Comparison of ENCODE assay signal across 17 cellular contexts in the genomic region with DNA sequence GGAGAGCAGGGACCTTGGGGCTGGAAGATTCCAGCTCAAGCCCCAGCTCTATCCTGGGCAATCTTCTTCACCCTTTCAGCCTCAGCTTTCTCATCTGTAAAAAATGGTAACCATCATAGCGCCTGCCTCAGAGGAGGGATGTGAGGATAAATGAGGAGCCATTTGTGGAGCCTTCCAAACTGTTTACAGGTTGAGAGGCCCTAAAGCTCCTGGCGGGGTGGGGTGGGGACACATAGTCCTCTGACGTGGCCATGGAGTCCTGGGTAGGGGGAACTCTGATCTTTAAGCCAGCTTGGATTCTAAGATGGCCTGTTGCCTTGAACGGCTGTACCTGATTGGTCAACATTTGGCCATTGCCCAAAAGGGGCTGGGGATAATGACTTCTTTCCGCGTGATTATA.
A peak's percentile ranks its signal among the peaks of the same experiment; 100 is the strongest.
DNase-seq lines count a peak whose midpoint lies in the region; ATAC-seq and FAIRE-seq lines count a peak whose summit lies in the region.
"Had no signal": no experiment of that assay in that cellular context is flagged by ENCODE, and none has a peak within 500 bp of the region (broad histone marks: within the 10 kb centered on the region; RNA-seq: fewer than 3 reads in every experiment).

No MANE protein-coding gene starts in this region.

- peak; percentile 6 for DNase-seq in activated CD4-positive, alpha-beta memory T cell treated with anti-CD3 and anti-CD28 coated beads, Interleukin-2, amount 10 ng/mL, durations not matched to agents 7 days and 5 days
- DNase-seq in activated CD4-positive, alpha-beta memory T cell treated with anti-CD3 and anti-CD28 coated beads for 36 hours = no peak
- peak; percentile 1 for DNase-seq in stimulated activated naive CD8-positive, alpha-beta T cell treated with anti-CD3 and anti-CD28 coated beads, Interleukin-15, Interleukin-2, amounts not matched to agents 100 U/mL and 50 U/mL, for 24 hours
- DNase-seq in stimulated activated naive CD8-positive, alpha-beta T cell treated with anti-CD3 and anti-CD28 coated beads, Interleukin-15, amount 100 ng/mL, for 72 hours = no peak
- DNase-seq in left lobe of liver (ENCODE audit: low spot score) = peak; percentile 19
- no peak for DNase-seq in frontal cortex (ENCODE audit: low spot score in 2 of 2)
- DNase-seq: AML-193; CD4-positive, alpha-beta T cell; DMS153; DMS79; GDM1; GOT3; H7; HFFc6 had no signal

- CTCF ChIA-PET in activated CD4-positive, alpha-beta memory T cell treated with anti-CD3 and anti-CD28 coated beads, Interleukin-2, amount 10 ng/mL, durations not matched to agents 7 days and 5 days (lab: Charles Lee) = interaction anchor here (0.7 kb wide), 1 partner anchor 499 kb away, joined by 3 read pairs; no protein-coding TSS in a partner anchor
- CTCF ChIA-PET in activated CD4-positive, alpha-beta memory T cell treated with anti-CD3 and anti-CD28 coated beads for 36 hours (lab: Charles Lee) = interaction anchor here (0.7 kb wide), 1 partner anchor 21 kb away, joined by 3 read pairs; no protein-coding TSS in a partner anchor

- H3K36me3 Mint-ChIP-seq in activated CD4-positive, alpha-beta memory T cell treated with anti-CD3 and anti-CD28 coated beads, Interleukin-2, amount 10 ng/mL, durations not matched to agents 7 days and 5 days (ENCODE audit: low read depth) = peaks cover 4% of the 10 kb centered on the region
- H3K36me3 Mint-ChIP-seq in activated CD4-positive, alpha-beta memory T cell treated with anti-CD3 and anti-CD28 coated beads for 36 hours = no peaks in the 10 kb centered on the region

- H3K9me3 Mint-ChIP-seq in activated CD4-positive, alpha-beta memory T cell treated with anti-CD3 and anti-CD28 coated beads, Interleukin-2, amount 10 ng/mL, durations not matched to agents 7 days and 5 days = peaks cover 4% of the 10 kb centered on the region
- H3K9me3 Mint-ChIP-seq in activated CD4-positive, alpha-beta memory T cell treated with anti-CD3 and anti-CD28 coated beads for 36 hours = no peaks in the 10 kb centered on the region
- peaks cover 0 to 3% of the 10 kb centered on the region in 2 donors for H3K9me3 Mint-ChIP-seq in stimulated activated naive CD8-positive, alpha-beta T cell treated with anti-CD3 and anti-CD28 coated beads, Interleukin-15, amount 100 ng/mL, for 72 hours
- H3K9me3 Mint-ChIP-seq: CD4-positive, alpha-beta T cell; HFFc6 had no signal

- H3K4me3 Mint-ChIP-seq in activated CD4-positive, alpha-beta memory T cell treated with anti-CD3 and anti-CD28 coated beads, Interleukin-2, amount 10 ng/mL, durations not matched to agents 7 days and 5 days = no peak overlapping the region
- H3K4me3 Mint-ChIP-seq in activated CD4-positive, alpha-beta memory T cell treated with anti-CD3 and anti-CD28 coated beads for 36 hours = no peak overlapping the region
- H3K4me3 Mint-ChIP-seq in stimulated activated naive CD8-positive, alpha-beta T cell treated with anti-CD3 and anti-CD28 coated beads, Interleukin-15, amount 100 ng/mL, for 72 hours = no peak overlapping the region
- H3K4me3 Mint-ChIP-seq: CD4-positive, alpha-beta T cell; HFFc6 had no signal

- peaks cover 41% of the 10 kb centered on the region for H3K4me1 Mint-ChIP-seq in activated CD4-positive, alpha-beta memory T cell treated with anti-CD3 and anti-CD28 coated beads, Interleukin-2, amount 10 ng/mL, durations not matched to agents 7 days and 5 days
- H3K4me1 Mint-ChIP-seq in activated CD4-positive, alpha-beta memory T cell treated with anti-CD3 and anti-CD28 coated beads for 36 hours (ENCODE audit: low read depth) = peaks cover 32% of the 10 kb centered on the region
- H3K4me1 Mint-ChIP-seq in stimulated activated naive CD8-positive, alpha-beta T cell treated with anti-CD3 and anti-CD28 coated beads, Interleukin-15, amount 100 ng/mL, for 72 hours = peaks cover 37% of the 10 kb centered on the region

- peaks cover 87% of the 10 kb centered on the region for H3K27me3 Mint-ChIP-seq in activated CD4-positive, alpha-beta memory T cell treated with anti-CD3 and anti-CD28 coated beads, Interleukin-2, amount 10 ng/mL, durations not matched to agents 7 days and 5 days
- peaks cover 32% of the 10 kb centered on the region for H3K27me3 Mint-ChIP-seq in activated CD4-positive, alpha-beta memory T cell treated with anti-CD3 and anti-CD28 coated beads for 36 hours
- H3K27me3 Mint-ChIP-seq in stimulated activated naive CD8-positive, alpha-beta T cell treated with anti-CD3 and anti-CD28 coated beads, Interleukin-15, amount 100 ng/mL, for 72 hours = peaks cover 56% of the 10 kb centered on the region
- H3K27me3 Mint-ChIP-seq: CD4-positive, alpha-beta T cell had no signal

- intact Hi-C loops in activated CD4-positive, alpha-beta memory T cell treated with anti-CD3 and anti-CD28 coated beads for 36 hours (cut with micrococcal nuclease) = loop anchor here (5.0 kb wide), 3 partner anchors 68 to 203 kb away; no protein-coding TSS in a partner anchor

- POLR2A ChIA-PET in activated CD4-positive, alpha-beta memory T cell treated with anti-CD3 and anti-CD28 coated beads, Interleukin-2, amount 10 ng/mL, durations not matched to agents 7 days and 5 days (lab: Charles Lee) = interaction anchor here (0.6 kb wide), 1 partner anchor 792 kb away, joined by 3 read pairs; no protein-coding TSS in a partner anchor
- POLR2A ChIA-PET in activated CD4-positive, alpha-beta memory T cell treated with anti-CD3 and anti-CD28 coated beads for 36 hours (lab: Charles Lee) = no interaction called here

- no peak overlapping the region for H3K27ac Mint-ChIP-seq in activated CD4-positive, alpha-beta memory T cell treated with anti-CD3 and anti-CD28 coated beads, Interleukin-2, amount 10 ng/mL, durations not matched to agents 7 days and 5 days
- no peak overlapping the region for H3K27ac Mint-ChIP-seq in activated CD4-positive, alpha-beta memory T cell treated with anti-CD3 and anti-CD28 coated beads for 36 hours
- no peak overlapping the region for H3K27ac Mint-ChIP-seq in stimulated activated naive CD8-positive, alpha-beta T cell treated with anti-CD3 and anti-CD28 coated beads, Interleukin-15, amount 100 ng/mL, for 72 hours
- H3K27ac Mint-ChIP-seq: CD4-positive, alpha-beta T cell; HFFc6 had no signal

- no peak for ATAC-seq in stimulated activated naive CD8-positive, alpha-beta T cell treated with anti-CD3 and anti-CD28 coated beads, Interleukin-15, Interleukin-2, amounts not matched to agents 100 U/mL and 50 U/mL, for 24 hours
- ATAC-seq in stimulated activated naive CD8-positive, alpha-beta T cell treated with anti-CD3 and anti-CD28 coated beads, Interleukin-15, amount 100 ng/mL, for 72 hours = no peak
- no peak for ATAC-seq in left lobe of liver
- ATAC-seq in GM18858 (IDR thresholded peaks at IDR 0.05; ENCODE audit: unreplicated experiment) = no peak
- ATAC-seq: A549, HCT116 had no signal

- no peak for FAIRE-seq in frontal cortex (lab: Jason Lieb, UNC)
- FAIRE-seq: A549 had no signal

Comparison
In these comparisons a context has a peak if more than half of its experiments do, and no peak if none do; other contexts are left out.
1. DNase-seq: peak in activated CD4-positive, alpha-beta memory T cell treated with anti-CD3 and anti-CD28 coated beads, Interleukin-2, amount 10 ng/mL, durations not matched to agents 7 days and 5 days (single experiment), stimulated activated naive CD8-positive, alpha-beta T cell treated with anti-CD3 and anti-CD28 coated beads, Interleukin-15, Interleukin-2, amounts not matched to agents 100 U/mL and 50 U/mL, for 24 hours (single experiment) and left lobe of liver (single experiment); none in activated CD4-positive, alpha-beta memory T cell treated with anti-CD3 and anti-CD28 coated beads for 36 hours (single experiment), stimulated activated naive CD8-positive, alpha-beta T cell treated with anti-CD3 and anti-CD28 coated beads, Interleukin-15, amount 100 ng/mL, for 72 hours (0 of 2) and frontal cortex (0 of 2).